ENCODE assay signal across 9 cellular contexts in genomic region chr3:194584866-194585265, GRCh38. TPM values are rescaled to one million over a fixed set of nuclear protein-coding genes. Genes with fewer than 3 reads are reported as not detected.
DNase-seq lines count a peak whose midpoint lies in the region; ATAC-seq and TF ChIP-seq lines count a peak whose summit lies in the region.
"Had no signal": no experiment of that assay in that cellular context is flagged by ENCODE, and none has a peak within 500 bp of the region (broad histone marks: within the 10 kb centered on the region; RNA-seq: fewer than 3 reads in every experiment).

No MANE protein-coding gene starts in this region.

- 94 to 98% (median 97%) methylated on average over 1 of the region's 1 CpG for WGBS in heart left ventricle, 4 donors

- peak overlapping the region in 8 of 12 donors; percentile 88 to 98 (median 94) for H3K27ac ChIP-seq in heart left ventricle

- DNase-seq in heart left ventricle (peak in 1 of 5 donors; percentile 49), cardiac septum (ENCODE audit: low spot score) (no peak), type B pancreatic cell (ENCODE audit: extremely low spot score, unreplicated experiment) (no peak), GF-D8 (lab: John Stamatoyannopoulos, UW) (no peak)
- DNase-seq in activated T-helper 2 cell treated with anti-CD3 and anti-CD28 coated beads, Interferon-gamma antibody, Interleukin-2, Interleukin-4, amounts not matched to agents 10 μg/mL and 5 μg/mL and 100 μg/mL, durations not matched to agents 14 hours and 24 hours and 36 hours (ENCODE audit: low spot score), result no peak
- no peak for DNase-seq in NK-92 treated with Interleukin-12 subunit alpha and Interleukin-12 subunit beta, amount 100 ng/mL, for 24 hours (lab: John Stamatoyannopoulos, UW)
- DNase-seq: DMS79 treated with DMSO at 0.1 percent for 48 hours had no signal

- peak overlapping the region; percentile 99 for H3K4me3 Mint-ChIP-seq in activated T-helper 2 cell treated with anti-CD3 and anti-CD28 coated beads, Interferon-gamma antibody, Interleukin-2, Interleukin-4, amounts not matched to agents 10 μg/mL and 5 μg/mL and 100 μg/mL, durations not matched to agents 14 hours and 24 hours and 36 hours (ENCODE audit: low read depth)
- peak overlapping the region; percentile 98 for H3K4me3 Mint-ChIP-seq in type B pancreatic cell

- H3K36me3 ChIP-seq in heart left ventricle (peaks cover 0 to 28% (median 9%) of the 10 kb centered on the region in 9 donors), iPS-15b (ENCODE audit: control insufficient read depth, insufficient read depth, low read length) (no peaks in the 10 kb centered on the region)

- TF ChIP-seq POLR2A in heart left ventricle (IDR thresholded peaks at IDR 0.05), result no peak

- H3K4me1 ChIP-seq in heart left ventricle, result peaks cover 0 to 51% (median 18%) of the 10 kb centered on the region in 12 donors
- H3K4me1 ChIP-seq in iPS-15b (ENCODE audit: control insufficient read depth, insufficient read depth, low read length), result no peaks in the 10 kb centered on the region

- ATAC-seq in heart left ventricle (no peak), GM18873 (IDR thresholded peaks at IDR 0.05; ENCODE audit: low FRiP score, unreplicated experiment) (no peak)

- H3K27me3 Mint-ChIP-seq in activated T-helper 2 cell treated with anti-CD3 and anti-CD28 coated beads, Interferon-gamma antibody, Interleukin-2, Interleukin-4, amounts not matched to agents 10 μg/mL and 5 μg/mL and 100 μg/mL, durations not matched to agents 14 hours and 24 hours and 36 hours (ENCODE audit: low read depth), result no peaks in the 10 kb centered on the region
- H3K27me3 Mint-ChIP-seq in type B pancreatic cell, result no peaks in the 10 kb centered on the region

- H3K27ac Mint-ChIP-seq in activated T-helper 2 cell treated with anti-CD3 and anti-CD28 coated beads, Interferon-gamma antibody, Interleukin-2, Interleukin-4, amounts not matched to agents 10 μg/mL and 5 μg/mL and 100 μg/mL, durations not matched to agents 14 hours and 24 hours and 36 hours, result peak overlapping the region; percentile 97
- peak overlapping the region; percentile 97 for H3K27ac Mint-ChIP-seq in type B pancreatic cell

- H3K27me3 ChIP-seq in heart left ventricle (no peaks in the 10 kb centered on the region), iPS-15b (ENCODE audit: control insufficient read depth, insufficient read depth, low read length) (no peaks in the 10 kb centered on the region)

- TF ChIP-seq CTCF in heart left ventricle (IDR thresholded peaks at IDR 0.05) (no peak), type B pancreatic cell (conservative IDR thresholded peaks at IDR 0.05) (no peak)

- H3K36me3 Mint-ChIP-seq in activated T-helper 2 cell treated with anti-CD3 and anti-CD28 coated beads, Interferon-gamma antibody, Interleukin-2, Interleukin-4, amounts not matched to agents 10 μg/mL and 5 μg/mL and 100 μg/mL, durations not matched to agents 14 hours and 24 hours and 36 hours (ENCODE audit: low read depth), result peaks cover 24% of the 10 kb centered on the region
- peaks cover 5% of the 10 kb centered on the region for H3K36me3 Mint-ChIP-seq in type B pancreatic cell

- H3K4me3 ChIP-seq in heart left ventricle (peak overlapping the region in 9 of 12 donors; percentile 63 to 95 (median 78)), iPS-15b (ENCODE audit: low read depth, low read length) (peak overlapping the region; percentile 91)

- no peak overlapping the region for H3K9ac ChIP-seq in iPS-15b (ENCODE audit: low read depth, low read length)

- intact Hi-C loops in heart left ventricle (cut with DNase I), result loop anchor here in 1 of 10 donors (10.0 kb wide), 1 partner anchor 250 kb away; no protein-coding TSS in a partner anchor
- intact Hi-C loops in cardiac septum (cut with DNase I), result loop anchor here (5.0 kb wide), 1 partner anchor 87 kb away; the partner anchor contains the start of gene LSG1
- intact Hi-C loops in activated T-helper 2 cell treated with anti-CD3 and anti-CD28 coated beads, Interferon-gamma antibody, Interleukin-2, Interleukin-4, amounts not matched to agents 10 μg/mL and 5 μg/mL and 100 μg/mL, durations not matched to agents 14 hours and 24 hours and 36 hours (cut with micrococcal nuclease), result loop anchor here (2.0 to 10.0 kb wide), 4 partner anchors 64 to 670 kb away; partner anchors contain the start of gene HES1

- H3K9me3 ChIP-seq in heart left ventricle, result no peaks in the 10 kb centered on the region
- H3K9me3 ChIP-seq in iPS-15b (ENCODE audit: control insufficient read depth, insufficient read depth, low read length), result no peaks in the 10 kb centered on the region

- no peaks in the 10 kb centered on the region for H3K9me3 Mint-ChIP-seq in activated T-helper 2 cell treated with anti-CD3 and anti-CD28 coated beads, Interferon-gamma antibody, Interleukin-2, Interleukin-4, amounts not matched to agents 10 μg/mL and 5 μg/mL and 100 μg/mL, durations not matched to agents 14 hours and 24 hours and 36 hours
- H3K9me3 Mint-ChIP-seq in type B pancreatic cell, result no peaks in the 10 kb centered on the region

- H3K4me1 Mint-ChIP-seq in activated T-helper 2 cell treated with anti-CD3 and anti-CD28 coated beads, Interferon-gamma antibody, Interleukin-2, Interleukin-4, amounts not matched to agents 10 μg/mL and 5 μg/mL and 100 μg/mL, durations not matched to agents 14 hours and 24 hours and 36 hours (ENCODE audit: low read depth), result peaks cover 27% of the 10 kb centered on the region
- peaks cover 21% of the 10 kb centered on the region for H3K4me1 Mint-ChIP-seq in type B pancreatic cell (ENCODE audit: unreplicated experiment)

RNA-seq across cellular contexts. Expression of gene TMEM44, which starts 48.4 kb away (rescaled TPM):
- 1 to 10 TPM; 3.8 to 8.5 (median 4.7) TPM for total RNA-seq in heart left ventricle
- polyA plus RNA-seq in heart left ventricle, result 1 to 10 TPM; 6.5 to 7.5 TPM
- total RNA-seq in cardiac septum, result 5.7 TPM
- 9.3 and 9.4 TPM in 2 replicates for total RNA-seq in activated T-helper 2 cell treated with anti-CD3 and anti-CD28 coated beads, Interferon-gamma antibody, Interleukin-2, Interleukin-4, amounts not matched to agents 10 μg/mL and 5 μg/mL and 100 μg/mL, durations not matched to agents 14 hours and 24 hours and 36 hours
- 7.9 and 22.8 TPM in 2 replicates for total RNA-seq in type B pancreatic cell (ENCODE audit: low replicate concordance)
